ENCODE assay signal across 1 cellular context in the genomic region with DNA sequence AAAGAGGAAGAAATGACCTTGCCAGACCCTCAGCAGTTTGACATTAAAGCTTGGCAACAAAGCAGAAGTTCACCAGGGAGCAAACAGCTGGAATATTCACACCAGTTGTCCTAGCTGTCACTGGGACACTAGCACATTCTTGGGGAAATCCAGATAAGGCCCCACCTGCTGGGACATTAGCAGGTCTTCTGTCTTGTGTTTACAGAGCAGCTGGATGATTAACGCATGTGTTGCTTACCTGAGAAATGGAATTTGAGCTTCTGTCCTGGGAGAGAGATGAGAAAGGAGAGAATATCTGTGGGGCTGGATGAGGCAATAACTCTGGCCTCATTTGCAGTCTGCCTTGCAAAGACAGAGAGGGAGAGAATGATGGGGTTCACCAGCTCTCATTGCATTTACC.
A peak's percentile ranks its signal among the peaks of the same experiment; 100 is the strongest.
TF ChIP-seq lines count a peak whose summit lies in the region.

No MANE protein-coding gene starts in this region.

TF ChIP-seq in HepG2, 621 proteins besides CTCF, POLR2A, EP300 and RAD21 (continued from another document):
- 0 out of 2 replicates have a peak, but pooled peaks have one; percentile 33 for TF ChIP-seq GATAD1 (CRISPR knock-in tag; IDR thresholded peaks at IDR 0.05)
- no peak for TF ChIP-seq U2AF2 (IDR thresholded peaks at IDR 0.05; ENCODE audit: low read depth, low read length)
- TF ChIP-seq ERF (CRISPR knock-in tag; IDR thresholded peaks at IDR 0.05) = peak; percentile 67; the same call in 1 of the 2 replicates
- peak; percentile 76 for TF ChIP-seq HNF4A (CRISPR knock-in tag; IDR thresholded peaks at IDR 0.05)
- peak; percentile 73 for TF ChIP-seq ZFP36L1 (CRISPR knock-in tag; IDR thresholded peaks at IDR 0.05)
- no peak for TF ChIP-seq ZNF496 (CRISPR knock-in tag; IDR thresholded peaks at IDR 0.05; ENCODE audit: insufficient replicate concordance)
- TF ChIP-seq TBL1XR1 (IDR thresholded peaks at IDR 0.05; ENCODE audit: borderline replicate concordance, low read length, partially characterized antibody) = no peak
- no peak for TF ChIP-seq HMGA1 (CRISPR knock-in tag; conservative IDR thresholded peaks at IDR 0.05)
- TF ChIP-seq ZNF331 (CRISPR knock-in tag; IDR thresholded peaks at IDR 0.05) = peak; percentile 73
- no peak for TF ChIP-seq ZNF160 (CRISPR knock-in tag; IDR thresholded peaks at IDR 0.05)
- peak; percentile 67 for TF ChIP-seq PAXIP1 (CRISPR knock-in tag; conservative IDR thresholded peaks at IDR 0.05)
- TF ChIP-seq CEBPG (CRISPR knock-in tag; IDR thresholded peaks at IDR 0.05) = peak; percentile 91
- TF ChIP-seq ZNF253 (CRISPR knock-in tag; IDR thresholded peaks at IDR 0.05; ENCODE audit: borderline replicate concordance) = no peak
- TF ChIP-seq CEBPB (IDR thresholded peaks at IDR 0.05; ENCODE audit: borderline replicate concordance, low read depth, low read length) = peak; percentile 83; the same call in 1 of the 2 replicates
- TF ChIP-seq, protein P1, sequence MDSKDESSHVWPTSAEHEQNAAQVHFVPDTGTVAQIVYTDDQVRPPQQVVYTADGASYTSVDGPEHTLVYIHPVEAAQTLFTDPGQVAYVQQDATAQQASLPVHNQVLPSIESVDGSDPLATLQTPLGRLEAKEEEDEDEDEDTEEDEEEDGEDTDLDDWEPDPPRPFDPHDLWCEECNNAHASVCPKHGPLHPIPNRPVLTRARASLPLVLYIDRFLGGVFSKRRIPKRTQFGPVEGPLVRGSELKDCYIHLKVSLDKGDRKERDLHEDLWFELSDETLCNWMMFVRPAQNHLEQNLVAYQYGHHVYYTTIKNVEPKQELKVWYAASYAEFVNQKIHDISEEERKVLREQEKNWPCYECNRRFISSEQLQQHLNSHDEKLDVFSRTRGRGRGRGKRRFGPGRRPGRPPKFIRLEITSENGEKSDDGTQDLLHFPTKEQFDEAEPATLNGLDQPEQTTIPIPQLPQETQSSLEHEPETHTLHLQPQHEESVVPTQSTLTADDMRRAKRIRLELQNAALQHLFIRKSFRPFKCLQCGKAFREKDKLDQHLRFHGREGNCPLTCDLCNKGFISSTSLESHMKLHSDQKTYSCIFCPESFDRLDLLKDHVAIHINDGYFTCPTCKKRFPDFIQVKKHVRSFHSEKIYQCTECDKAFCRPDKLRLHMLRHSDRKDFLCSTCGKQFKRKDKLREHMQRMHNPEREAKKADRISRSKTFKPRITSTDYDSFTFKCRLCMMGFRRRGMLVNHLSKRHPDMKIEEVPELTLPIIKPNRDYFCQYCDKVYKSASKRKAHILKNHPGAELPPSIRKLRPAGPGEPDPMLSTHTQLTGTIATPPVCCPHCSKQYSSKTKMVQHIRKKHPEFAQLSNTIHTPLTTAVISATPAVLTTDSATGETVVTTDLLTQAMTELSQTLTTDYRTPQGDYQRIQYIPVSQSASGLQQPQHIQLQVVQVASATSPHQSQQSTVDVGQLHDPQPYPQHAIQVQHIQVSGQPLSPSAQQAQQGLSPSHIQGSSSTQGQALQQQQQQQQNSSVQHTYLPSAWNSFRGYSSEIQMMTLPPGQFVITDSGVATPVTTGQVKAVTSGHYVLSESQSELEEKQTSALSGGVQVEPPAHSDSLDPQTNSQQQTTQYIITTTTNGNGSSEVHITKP (CRISPR knock-in tag; IDR thresholded peaks at IDR 0.05; ENCODE audit: low read depth) = 0 out of 2 replicates have a peak, but pooled peaks have one; percentile 14
